In genomic region chr16:73062640-73063283, GRCh38 we compare ENCODE assay signal across 14 cellular contexts. TPM values are rescaled to one million over a fixed set of nuclear protein-coding genes. Genes with fewer than 3 reads are reported as not detected.
A peak's percentile ranks its signal among the peaks of the same experiment; 100 is the strongest.
DNase-seq lines count a peak whose midpoint lies in the region; ATAC-seq and TF ChIP-seq lines count a peak whose summit lies in the region.
"Had no signal": no experiment of that assay in that cellular context is flagged by ENCODE, and none has a peak within 500 bp of the region (broad histone marks: within the 10 kb centered on the region; RNA-seq: fewer than 3 reads in every experiment).

No MANE protein-coding gene starts in this region.

- H3K27me3 ChIP-seq in right atrium auricular region = peaks cover 8 to 24% of the 10 kb centered on the region in 2 donors
- peaks cover 0 to 2% (median 0%) of the 10 kb centered on the region in 3 donors for H3K27me3 ChIP-seq in psoas muscle (ENCODE audit: insufficient read depth in 3 of 3, low read length in 2 of 3)
- H3K27me3 ChIP-seq: SJSA1 had no signal

- H3K4me1 Mint-ChIP-seq in CD14-positive monocyte = peaks cover 75% of the 10 kb centered on the region

- no peak for TF ChIP-seq CTCF in CD14-positive monocyte (IDR thresholded peaks at IDR 0.05)
- no peak for TF ChIP-seq CTCF in RWPE1 (conservative IDR thresholded peaks at IDR 0.05; ENCODE audit: low read depth)
- no peak for TF ChIP-seq CTCF in right atrium auricular region (IDR thresholded peaks at IDR 0.05)
- no peak for TF ChIP-seq CTCF in psoas muscle (IDR thresholded peaks at IDR 0.05)

- CTCF ChIA-PET in RWPE1 (lab: Yijun Ruan, JAX) = interaction anchor here (0.6 kb wide), 1 partner anchor 1466 kb away, joined by 6 read pairs; no protein-coding TSS in a partner anchor

- H3K36me3 Mint-ChIP-seq in CD14-positive monocyte = peaks cover 9 to 23% of the 10 kb centered on the region in 2 donors
- H3K36me3 Mint-ChIP-seq: CD8-positive, alpha-beta T cell had no signal

- H3K4me3 Mint-ChIP-seq in CD14-positive monocyte = peak overlapping the region; percentile 71 to 94
- H3K4me3 Mint-ChIP-seq: activated CD4-positive, alpha-beta T cell treated with anti-CD3 and anti-CD28 coated beads, Interleukin-2, amount 10 ng/mL, durations not matched to agents 7 days and 5 days; CD8-positive, alpha-beta T cell had no signal

- DNase-seq in CD14-positive monocyte (ENCODE audit: low spot score) = no peak
- DNase-seq in RWPE1 (ENCODE audit: low spot score) = no peak
- DNase-seq in right atrium auricular region (ENCODE audit: low spot score) = no peak
- DNase-seq in psoas muscle = no peak
- DNase-seq in HPDE6-E6E7 (ENCODE audit: extremely low spot score) = no peak
- no peak for DNase-seq in mucosa of gallbladder (ENCODE audit: low spot score)
- DNase-seq in DMS79 (lab: John Stamatoyannopoulos, UW) = no peak
- DNase-seq: activated CD4-positive, alpha-beta T cell treated with anti-CD3 and anti-CD28 coated beads, Interleukin-2, amount 10 ng/mL, durations not matched to agents 7 days and 5 days; CD8-positive, alpha-beta T cell; esophagus squamous epithelium; NCI-H2107; stimulated activated naive CD4-positive, alpha-beta T cell treated with Interleukin-2 at 50 U/mL for 16 hours had no signal

- WGBS in psoas muscle, 3 donors = 36 to 43% (median 40%) methylated on average over 35 to 38 of the region's 38 CpGs

- peak overlapping the region in 1 of 7 donors; percentile 80 for H3K27ac Mint-ChIP-seq in CD14-positive monocyte
- H3K27ac Mint-ChIP-seq: activated CD4-positive, alpha-beta T cell treated with anti-CD3 and anti-CD28 coated beads, Interleukin-2, amount 10 ng/mL, durations not matched to agents 7 days and 5 days; CD8-positive, alpha-beta T cell had no signal

- H3K4me3 ChIP-seq in right atrium auricular region (peak overlapping the region in 1 of 2 donors; percentile 37), psoas muscle (peak overlapping the region; percentile 57)
- H3K4me3 ChIP-seq: SJSA1 had no signal

- ATAC-seq in psoas muscle = peak in 2 of 4 donors; percentile 15 to 19
- ATAC-seq in HG02588 (IDR thresholded peaks at IDR 0.05; ENCODE audit: unreplicated experiment) = no peak
- ATAC-seq: CD8-positive, alpha-beta T cell had no signal

- H3K9me3 ChIP-seq in right atrium auricular region = no peaks in the 10 kb centered on the region
- no peaks in the 10 kb centered on the region for H3K9me3 ChIP-seq in psoas muscle
- H3K9me3 ChIP-seq: esophagus squamous epithelium, SJSA1 had no signal

- H3K4me1 ChIP-seq in right atrium auricular region (peaks cover 0 to 64% of the 10 kb centered on the region in 2 donors), psoas muscle (peaks cover 40% of the 10 kb centered on the region)

- no peaks in the 10 kb centered on the region for H3K36me3 ChIP-seq in right atrium auricular region
- H3K36me3 ChIP-seq in psoas muscle (ENCODE audit: insufficient read depth in 1 of 2, low read depth in 1 of 2) = no peaks in the 10 kb centered on the region
- H3K36me3 ChIP-seq: esophagus squamous epithelium, SJSA1 had no signal

- intact Hi-C loops in CD14-positive monocyte (cut with micrococcal nuclease) = loop anchor here in 1 of 2 donors (5.0 to 10.0 kb wide), 3 partner anchors 130 to 888 kb away; partner anchors contain the start of gene PMFBP1
- intact Hi-C loops in psoas muscle (cut with DNase I) = no loop called here

- H3K27ac ChIP-seq in RWPE1 = peak overlapping the region; percentile 47; the same call in 1 of the 2 replicates
- peak overlapping the region; percentile 81 to 90 for H3K27ac ChIP-seq in right atrium auricular region
- peak overlapping the region; percentile 66 for H3K27ac ChIP-seq in psoas muscle
- H3K27ac ChIP-seq: SJSA1 had no signal

- peaks cover 65 to 79% (median 66%) of the 10 kb centered on the region in 3 donors for H3K27me3 Mint-ChIP-seq in CD14-positive monocyte (ENCODE audit: low read depth in 3 of 3)

- peaks cover 0 to 24% (median 14%) of the 10 kb centered on the region in 7 donors for H3K9me3 Mint-ChIP-seq in CD14-positive monocyte
- H3K9me3 Mint-ChIP-seq: activated CD4-positive, alpha-beta T cell treated with anti-CD3 and anti-CD28 coated beads, Interleukin-2, amount 10 ng/mL, durations not matched to agents 7 days and 5 days; CD8-positive, alpha-beta T cell had no signal

- POLR2A ChIA-PET in RWPE1 (lab: Yijun Ruan, JAX; ENCODE audit: low non-redundant PET) = no interaction called here

RNA-seq across cellular contexts. Expression of gene ZFHX3, which starts 14.8 kb away (rescaled TPM):
- polyA plus RNA-seq in CD14-positive monocyte = under 1 TPM; 0.42 to 0.43 TPM
- total RNA-seq in right atrium auricular region = 10 to 100 TPM in 1 of 2 donors, 1 to 10 TPM in 1; 9.2 to 18.9 TPM
- total RNA-seq in psoas muscle = 10 to 100 TPM; 10.6 to 36.9 (median 26.2) TPM
- polyA plus RNA-seq in psoas muscle = 10 to 100 TPM in 1 of 3 donors, 1 to 10 TPM in 2; 3.3 to 11.5 (median 5.2) TPM
- total RNA-seq in mucosa of gallbladder = 51.4 TPM
